Comparison of ENCODE assay signal across 30 cellular contexts in the genomic region with DNA sequence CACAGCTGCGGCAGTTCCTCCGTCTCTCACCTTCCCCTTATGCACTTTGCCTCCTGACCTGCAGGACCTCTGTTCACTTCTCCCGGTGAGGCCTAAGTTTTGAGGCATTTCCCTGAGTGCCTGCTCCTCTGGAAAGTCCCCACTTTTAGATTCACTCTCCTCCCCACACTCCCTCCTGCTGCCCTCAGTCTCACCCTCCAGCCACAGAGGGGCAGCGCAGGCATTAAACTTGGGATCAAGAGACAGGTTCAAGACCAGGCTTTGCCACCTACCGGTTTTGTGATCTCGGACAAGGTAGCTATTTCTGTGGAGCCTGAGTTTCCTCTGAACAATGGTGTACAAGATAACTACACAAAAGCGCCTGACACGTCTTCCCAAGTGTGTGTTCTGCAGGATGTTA. TPM values are rescaled to one million over a fixed set of nuclear protein-coding genes. Genes with fewer than 3 reads are reported as not detected.
DNase-seq lines count a peak whose midpoint lies in the region; ATAC-seq and TF ChIP-seq lines count a peak whose summit lies in the region.
"Had no signal": no experiment of that assay in that cellular context is flagged by ENCODE, and none has a peak within 500 bp of the region (broad histone marks: within the 10 kb centered on the region; RNA-seq: fewer than 3 reads in every experiment).

No MANE protein-coding gene starts in this region.

- no peaks in the 10 kb centered on the region for H3K36me3 Mint-ChIP-seq in activated naive CD4-positive, alpha-beta T cell treated with anti-CD3 and anti-CD28 coated beads for 36 hours (ENCODE audit: low read depth)
- H3K36me3 Mint-ChIP-seq: mesothelial cell of epicardium had no signal

- no peaks in the 10 kb centered on the region for H3K4me1 Mint-ChIP-seq in activated naive CD4-positive, alpha-beta T cell treated with anti-CD3 and anti-CD28 coated beads for 36 hours (ENCODE audit: low read depth)
- H3K4me1 Mint-ChIP-seq: central memory CD8-positive, alpha-beta T cell; mesothelial cell of epicardium had no signal

- CTCF ChIA-PET in activated naive CD4-positive, alpha-beta T cell treated with anti-CD3 and anti-CD28 coated beads for 36 hours (lab: Charles Lee): interaction anchor here (0.6 kb wide), 1 partner anchor 20 kb away, joined by 3 read pairs; no protein-coding TSS in a partner anchor

- H3K4me3 ChIP-seq in coronary artery: no peak overlapping the region
- H3K4me3 ChIP-seq: dorsolateral prefrontal cortex, testis had no signal

- no peak for TF ChIP-seq CTCF in coronary artery (IDR thresholded peaks at IDR 0.05)
- no peak for TF ChIP-seq CTCF in GM10266 (IDR thresholded peaks at IDR 0.05; ENCODE audit: control insufficient read depth, insufficient read depth, low read depth, missing control alignments)

- intact Hi-C loops in activated naive CD4-positive, alpha-beta T cell treated with anti-CD3 and anti-CD28 coated beads for 36 hours (cut with micrococcal nuclease): no loop called here

- no peak for ATAC-seq in GM18867 (IDR thresholded peaks at IDR 0.05; ENCODE audit: unreplicated experiment)
- ATAC-seq: activated T-cell treated with anti-CD3 and anti-CD28 coated beads, Interleukin-2, amount 50 U/mL, for 4 hours; left ventricle myocardium superior; stimulated activated naive CD8-positive, alpha-beta T cell treated with anti-CD3 and anti-CD28 coated beads, Interleukin-15, Interleukin-2, amounts not matched to agents 100 U/mL and 50 U/mL, for 24 hours had no signal

- H3K9me3 Mint-ChIP-seq in activated naive CD4-positive, alpha-beta T cell treated with anti-CD3 and anti-CD28 coated beads for 36 hours: no peaks in the 10 kb centered on the region
- H3K9me3 Mint-ChIP-seq: activated T-cell treated with anti-CD3 and anti-CD28 coated beads, Interleukin-2, amount 50 U/mL, for 4 hours; central memory CD8-positive, alpha-beta T cell; mesothelial cell of epicardium had no signal

- peak; percentile 16 for DNase-seq in activated naive CD4-positive, alpha-beta T cell treated with anti-CD3 and anti-CD28 coated beads for 36 hours
- no peak for DNase-seq in activated naive CD4-positive, alpha-beta T cell treated with Interleukin-2 at 50 U/mL for 16 hours
- DNase-seq in HuH-7 (ENCODE audit: low spot score) (peak; percentile 46), coronary artery (ENCODE audit: low spot score) (peak; percentile 38), NCI-H2196 (lab: John Stamatoyannopoulos, UW; ENCODE audit: unreplicated experiment) (no peak), GM10266 (ENCODE audit: extremely low spot score) (no peak), NCI-H1694 (lab: John Stamatoyannopoulos, UW) (no peak)
- DNase-seq: activated CD4-positive, CD25-positive, alpha-beta regulatory T cell treated with anti-CD3 and anti-CD28 coated beads, Interleukin-2, amount 50 U/mL, for 72 hours; activated gamma-delta T cell treated with Interleukin-2 at 50 U/mL for 16 hours; activated T-cell treated with anti-CD3 and anti-CD28 coated beads, Interleukin-2, amount 50 U/mL, for 4 hours; BE2C; Caco-2; dorsolateral prefrontal cortex; EL; HCEC 1CT; islet precursor cell; KG1; left ventricle myocardium superior; naive B cell; NCI-H1436 treated with DMSO at 0.1 percent for 48 hours; stimulated activated naive CD8-positive, alpha-beta T cell treated with anti-CD3 and anti-CD28 coated beads, Interleukin-15, Interleukin-2, amounts not matched to agents 100 U/mL and 50 U/mL, for 24 hours; testis had no signal

- no peak overlapping the region for H3K27ac ChIP-seq in coronary artery
- H3K27ac ChIP-seq: dorsolateral prefrontal cortex, testis had no signal

- H3K27ac Mint-ChIP-seq in activated naive CD4-positive, alpha-beta T cell treated with anti-CD3 and anti-CD28 coated beads for 36 hours: no peak overlapping the region
- H3K27ac Mint-ChIP-seq: mesothelial cell of epicardium, naive B cell had no signal

- peaks cover 8% of the 10 kb centered on the region for H3K27me3 Mint-ChIP-seq in activated naive CD4-positive, alpha-beta T cell treated with anti-CD3 and anti-CD28 coated beads for 36 hours (ENCODE audit: low read depth)

- no peak overlapping the region for H3K4me3 Mint-ChIP-seq in activated naive CD4-positive, alpha-beta T cell treated with anti-CD3 and anti-CD28 coated beads for 36 hours
- H3K4me3 Mint-ChIP-seq: activated T-cell treated with anti-CD3 and anti-CD28 coated beads, Interleukin-2, amount 50 U/mL, for 4 hours; central memory CD8-positive, alpha-beta T cell; mesothelial cell of epicardium had no signal

RNA-seq across cellular contexts. Expression of a gene that starts 19.4 kb away (rescaled TPM):
- total RNA-seq in activated naive CD4-positive, alpha-beta T cell treated with anti-CD3 and anti-CD28 coated beads for 36 hours: not detected
- total RNA-seq: A673; activated CD8-positive, alpha-beta memory T cell treated with anti-CD3 and anti-CD28 coated beads for 36 hours; activated T-cell treated with anti-CD3 and anti-CD28 coated beads, Interleukin-2, amount 50 U/mL, for 4 hours; Caco-2; endothelial cell of umbilical vein; left ventricle myocardium superior; skeletal muscle tissue; T-helper 1 cell treated with Interleukin-12 subunit alpha and Interleukin-12 subunit beta and Interleukin-4 antibody, amounts not matched to agents 30 ng/mL and 1 ng/mL, for 36 hours had no signal

Comparison
In these comparisons a context has a peak if more than half of its experiments do, and no peak if none do; other contexts are left out.
1. DNase-seq: peak in activated naive CD4-positive, alpha-beta T cell treated with anti-CD3 and anti-CD28 coated beads for 36 hours (single experiment), HuH-7 (single experiment) and coronary artery (single experiment); none in activated naive CD4-positive, alpha-beta T cell treated with Interleukin-2 at 50 U/mL for 16 hours (single experiment), NCI-H2196 (single experiment), GM10266 (single experiment) and NCI-H1694 (single experiment).